In the genomic region with DNA sequence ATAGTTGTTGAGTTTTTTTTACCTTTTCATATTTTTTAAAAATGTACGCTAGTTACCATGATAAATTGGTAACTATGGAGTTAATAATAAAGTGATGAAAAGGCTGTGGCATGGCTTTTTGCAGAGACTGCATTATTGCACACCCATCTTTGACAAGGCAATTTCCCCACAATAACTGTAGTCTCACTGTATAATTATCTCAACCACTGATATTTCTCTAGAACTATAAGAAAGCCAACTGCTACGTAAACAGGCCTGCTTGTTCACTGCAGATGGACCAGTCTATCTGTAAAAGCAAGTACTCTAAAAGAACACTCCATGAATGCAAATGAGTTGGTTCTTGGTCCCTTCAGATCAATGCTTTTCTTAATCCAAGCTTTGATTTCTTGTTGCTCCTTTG, we compare ENCODE assay signal across 19 cellular contexts.
A peak's percentile ranks its signal among the peaks of the same experiment; 100 is the strongest.
DNase-seq lines count a peak whose midpoint lies in the region; ATAC-seq and TF ChIP-seq lines count a peak whose summit lies in the region.
"Had no signal": no experiment of that assay in that cellular context is flagged by ENCODE, and none has a peak within 500 bp of the region (broad histone marks: within the 10 kb centered on the region; RNA-seq: fewer than 3 reads in every experiment).

No MANE protein-coding gene starts in this region.

- H3K27me3 ChIP-seq in PC-9 (ENCODE audit: insufficient read depth, low read depth) (no peaks in the 10 kb centered on the region), smooth muscle cell (ENCODE audit: low read depth) (no peaks in the 10 kb centered on the region), thyroid gland (no peaks in the 10 kb centered on the region)
- H3K27me3 ChIP-seq: MG63, SJSA1 had no signal

- H3K4me3 Mint-ChIP-seq in chondrocyte (ENCODE audit: unreplicated experiment) = no peak overlapping the region
- H3K4me3 Mint-ChIP-seq in activated CD8-positive, alpha-beta T cell treated with anti-CD3 and anti-CD28 coated beads for 36 hours = no peak overlapping the region

- H3K9me3 Mint-ChIP-seq in chondrocyte (ENCODE audit: low read depth) = no peaks in the 10 kb centered on the region
- H3K9me3 Mint-ChIP-seq in activated CD8-positive, alpha-beta T cell treated with anti-CD3 and anti-CD28 coated beads for 36 hours = no peaks in the 10 kb centered on the region

- POLR2A ChIA-PET in PC-9 (lab: Charles Lee; ENCODE audit: unreplicated experiment) = no interaction called here
- POLR2A ChIA-PET in activated CD8-positive, alpha-beta T cell treated with anti-CD3 and anti-CD28 coated beads for 36 hours (lab: Charles Lee) = no interaction called here

- H3K79me2 ChIP-seq in PC-9 (ENCODE audit: low read depth) (no peaks in the 10 kb centered on the region), smooth muscle cell (ENCODE audit: low read depth) (no peaks in the 10 kb centered on the region)

- peaks cover 6% of the 10 kb centered on the region for H3K4me1 Mint-ChIP-seq in chondrocyte (ENCODE audit: low read depth)
- H3K4me1 Mint-ChIP-seq in activated CD8-positive, alpha-beta T cell treated with anti-CD3 and anti-CD28 coated beads for 36 hours (ENCODE audit: low read depth) = no peaks in the 10 kb centered on the region
- H3K4me1 Mint-ChIP-seq: IgD-negative memory B cell had no signal

- H3K36me3 Mint-ChIP-seq in chondrocyte (ENCODE audit: low read depth) = no peaks in the 10 kb centered on the region
- no peaks in the 10 kb centered on the region for H3K36me3 Mint-ChIP-seq in activated CD8-positive, alpha-beta T cell treated with anti-CD3 and anti-CD28 coated beads for 36 hours (ENCODE audit: low read depth)
- H3K36me3 Mint-ChIP-seq: IgD-negative memory B cell had no signal

- BruUV-seq in PC-9 (replicated peaks; lab: Mats Ljungman, UMichigan) = no TSS peak

- H3K27ac ChIP-seq in PC-9 (peak overlapping the region; percentile 78), smooth muscle cell (ENCODE audit: low read depth) (peak overlapping the region; percentile 69), thyroid gland (no peak overlapping the region)
- H3K27ac ChIP-seq: SJSA1 had no signal

- WGBS in smooth muscle cell (ENCODE audit: low lambda C conversion rate) = 80% methylated on average over 2 of the region's 2 CpGs
- 96 to 97% methylated on average over 2 of the region's 2 CpGs for WGBS in thyroid gland, 2 donors

- H3K4me3 ChIP-seq in PC-9 = no peak overlapping the region
- no peak overlapping the region for H3K4me3 ChIP-seq in smooth muscle cell
- no peak overlapping the region for H3K4me3 ChIP-seq in thyroid gland (replicated peaks in 1 of 3)
- H3K4me3 ChIP-seq: GM12878, MG63, SJSA1 had no signal

- H4K20me1 ChIP-seq in PC-9 (ENCODE audit: insufficient read depth) (no peaks in the 10 kb centered on the region), smooth muscle cell (ENCODE audit: low read depth) (no peaks in the 10 kb centered on the region)

- H3K4me1 ChIP-seq in PC-9 (replicated peaks; ENCODE audit: insufficient read depth) (peaks cover 8% of the 10 kb centered on the region; the same call in 1 of the 2 replicates), smooth muscle cell (ENCODE audit: low read depth) (no peaks in the 10 kb centered on the region), thyroid gland (no peaks in the 10 kb centered on the region)

- no peaks in the 10 kb centered on the region for H3K27me3 Mint-ChIP-seq in chondrocyte (ENCODE audit: low read depth)
- peaks cover 2% of the 10 kb centered on the region for H3K27me3 Mint-ChIP-seq in activated CD8-positive, alpha-beta T cell treated with anti-CD3 and anti-CD28 coated beads for 36 hours

- TF ChIP-seq CTCF in PC-9 (conservative IDR thresholded peaks at IDR 0.05) (no peak), chondrocyte (IDR thresholded peaks at IDR 0.05) (no peak), smooth muscle cell (IDR thresholded peaks at IDR 0.05; ENCODE audit: borderline replicate concordance, insufficient read depth, poor library complexity, severe bottlenecking) (no peak), thyroid gland (IDR thresholded peaks at IDR 0.05) (no peak)
- no peak for TF ChIP-seq CTCF in activated CD8-positive, alpha-beta T cell treated with anti-CD3 and anti-CD28 coated beads for 36 hours (IDR thresholded peaks at IDR 0.05)

- H3K36me3 ChIP-seq in PC-9 (ENCODE audit: low read depth) (no peaks in the 10 kb centered on the region), smooth muscle cell (ENCODE audit: low read depth) (no peaks in the 10 kb centered on the region), thyroid gland (no peaks in the 10 kb centered on the region)
- H3K36me3 ChIP-seq: MG63, SJSA1 had no signal

- no peak overlapping the region for H2AFZ ChIP-seq in PC-9
- H2AFZ ChIP-seq in smooth muscle cell (ENCODE audit: low read depth) = no peak overlapping the region

- no peaks in the 10 kb centered on the region for H3K9me3 ChIP-seq in PC-9 (ENCODE audit: insufficient read depth, low read depth)
- no peaks in the 10 kb centered on the region for H3K9me3 ChIP-seq in smooth muscle cell (replicated peaks; ENCODE audit: low read depth)
- no peaks in the 10 kb centered on the region for H3K9me3 ChIP-seq in thyroid gland
- H3K9me3 ChIP-seq: MG63, SJSA1 had no signal

- H3K27ac Mint-ChIP-seq in chondrocyte (ENCODE audit: unreplicated experiment) = peak overlapping the region; percentile 19
- H3K27ac Mint-ChIP-seq in activated CD8-positive, alpha-beta T cell treated with anti-CD3 and anti-CD28 coated beads for 36 hours = no peak overlapping the region
- H3K27ac Mint-ChIP-seq: IgD-negative memory B cell had no signal

- H3F3A ChIP-seq in PC-9 (ENCODE audit: insufficient read depth, low read depth) = no peaks in the 10 kb centered on the region
- H3F3A ChIP-seq in smooth muscle cell (ENCODE audit: low read depth) = no peaks in the 10 kb centered on the region

- DNase-seq in NCI-H2107 treated with DMSO at 0.1 percent for 48 hours (lab: John Stamatoyannopoulos, UW; ENCODE audit: unreplicated experiment) (peak; percentile 29), NCI-H2107 (lab: John Stamatoyannopoulos, UW) (no peak), PC-9 (no peak), chondrocyte (ENCODE audit: low spot score) (no peak), smooth muscle cell (lab: John Stamatoyannopoulos, UW; ENCODE audit: unreplicated experiment) (no peak), thyroid gland (no peak)
- no peak for DNase-seq in activated CD4-positive, alpha-beta T cell treated with anti-CD3 and anti-CD28 coated beads for 4 hours
- no peak for DNase-seq in activated CD8-positive, alpha-beta T cell treated with anti-CD3 and anti-CD28 coated beads for 36 hours
- DNase-seq: 8988T, Karpas-422, MG63, NCI-H1048, NCI-H1436, NCI-H1930, NCI-H524 treated with DMSO at 0.1 percent for 48 hours had no signal

- no peak for TF ChIP-seq POLR2A in thyroid gland (IDR thresholded peaks at IDR 0.05)

- H3K9ac ChIP-seq in smooth muscle cell (ENCODE audit: low read depth) = no peak overlapping the region

- ATAC-seq in activated CD8-positive, alpha-beta T cell treated with anti-CD3 and anti-CD28 coated beads for 36 hours = no peak
- ATAC-seq: GM12878, Panc1 had no signal

- CTCF ChIA-PET in PC-9 (lab: Charles Lee) = no interaction called here
- CTCF ChIA-PET in activated CD8-positive, alpha-beta T cell treated with anti-CD3 and anti-CD28 coated beads for 36 hours (lab: Charles Lee) = interaction anchor here (0.8 to 1.7 kb wide), 3 partner anchors 9 to 196 kb away, joined by 3 to 5 read pairs (median 5); no protein-coding TSS in a partner anchor

- no peaks in the 10 kb centered on the region for H3K9me2 ChIP-seq in PC-9 (ENCODE audit: insufficient read depth)

- H3K4me2 ChIP-seq in PC-9 (peak overlapping the region; percentile 46), smooth muscle cell (no peak overlapping the region)

- intact Hi-C loops in PC-9 (cut with micrococcal nuclease; ENCODE audit: unreplicated experiment) (loop anchor here (10.0 kb wide), 2 partner anchors 428 to 1058 kb away; no protein-coding TSS in a partner anchor), thyroid gland (cut with DNase I) (no loop called here)
- intact Hi-C loops in activated CD8-positive, alpha-beta T cell treated with anti-CD3 and anti-CD28 coated beads for 36 hours (cut with micrococcal nuclease) = no loop called here

Comparison
In these comparisons a context has a peak if more than half of its experiments do, and no peak if none do; other contexts are left out.
1. H3K27ac ChIP-seq: peak in PC-9 (single experiment) and smooth muscle cell (single experiment); none in thyroid gland (0 of 3).